ENCODE assay signal across 20 cellular contexts in the genomic region with DNA sequence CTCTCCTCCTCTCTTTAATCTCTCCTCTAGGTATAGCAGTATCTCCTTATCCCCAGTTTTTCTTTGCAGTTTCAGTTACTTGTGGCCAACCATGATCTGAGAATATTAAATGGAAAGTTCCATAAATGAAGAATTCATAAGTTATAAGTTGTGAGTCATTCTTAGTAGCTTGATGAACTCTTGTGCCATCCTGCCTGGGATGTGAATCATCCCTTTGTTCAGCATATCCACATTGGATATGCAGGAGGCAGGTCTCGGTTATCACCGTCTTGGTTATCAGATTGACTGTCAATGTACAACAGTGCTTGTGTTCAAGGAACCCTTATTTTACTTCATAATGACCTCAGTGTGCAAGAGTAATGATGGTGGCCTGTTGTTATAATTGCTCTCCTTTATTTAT.
DNase-seq lines count a peak whose midpoint lies in the region; ATAC-seq, FAIRE-seq and TF ChIP-seq lines count a peak whose summit lies in the region.
"Had no signal": no experiment of that assay in that cellular context is flagged by ENCODE, and none has a peak within 500 bp of the region (broad histone marks: within the 10 kb centered on the region; RNA-seq: fewer than 3 reads in every experiment).

No MANE protein-coding gene starts in this region.

- H3K27ac ChIP-seq in smooth muscle cell (ENCODE audit: low read depth) = no peak overlapping the region
- H3K27ac ChIP-seq: KMS-11, thyroid gland had no signal

- no peaks in the 10 kb centered on the region for H3K79me2 ChIP-seq in smooth muscle cell (ENCODE audit: low read depth)

- H3K9me3 ChIP-seq in smooth muscle cell (replicated peaks; ENCODE audit: low read depth) = no peaks in the 10 kb centered on the region
- H3K9me3 ChIP-seq: HAP-1, thyroid gland had no signal

- no peaks in the 10 kb centered on the region for H3K27me3 Mint-ChIP-seq in progenitor cell of endocrine pancreas
- no peaks in the 10 kb centered on the region for H3K27me3 Mint-ChIP-seq in activated T-cell treated with anti-CD3 and anti-CD28 coated beads, Interleukin-2, amount 50 U/mL, for 24 hours
- H3K27me3 Mint-ChIP-seq in activated CD4-positive, alpha-beta memory T cell treated with anti-CD3 and anti-CD28 coated beads, Interleukin-2, amount 10 ng/mL, durations not matched to agents 7 days and 5 days = no peaks in the 10 kb centered on the region

- H3K9me3 Mint-ChIP-seq in progenitor cell of endocrine pancreas (ENCODE audit: low read depth) = peaks cover 11% of the 10 kb centered on the region
- peaks cover 13% of the 10 kb centered on the region for H3K9me3 Mint-ChIP-seq in activated T-cell treated with anti-CD3 and anti-CD28 coated beads, Interleukin-2, amount 50 U/mL, for 24 hours
- H3K9me3 Mint-ChIP-seq in activated CD4-positive, alpha-beta memory T cell treated with anti-CD3 and anti-CD28 coated beads, Interleukin-2, amount 10 ng/mL, durations not matched to agents 7 days and 5 days = no peaks in the 10 kb centered on the region
- H3K9me3 Mint-ChIP-seq: nephron progenitor cell had no signal

- peak; percentile 74 for ATAC-seq in esophagus mucosa
- ATAC-seq: right cardiac atrium had no signal

- H3K27me3 ChIP-seq in smooth muscle cell (ENCODE audit: low read depth) = no peaks in the 10 kb centered on the region
- H3K27me3 ChIP-seq: thyroid gland had no signal

- TF ChIP-seq CTCF in progenitor cell of endocrine pancreas (IDR thresholded peaks at IDR 0.05; ENCODE audit: unreplicated experiment) (no peak), smooth muscle cell (IDR thresholded peaks at IDR 0.05; ENCODE audit: borderline replicate concordance, insufficient read depth, poor library complexity, severe bottlenecking) (no peak)

- H3K36me3 ChIP-seq in smooth muscle cell (ENCODE audit: low read depth) = no peaks in the 10 kb centered on the region
- H3K36me3 ChIP-seq: HAP-1, thyroid gland had no signal

- H4K20me1 ChIP-seq in smooth muscle cell (ENCODE audit: low read depth) = no peaks in the 10 kb centered on the region

- no peak overlapping the region for H3K4me2 ChIP-seq in smooth muscle cell
- H3K4me2 ChIP-seq: KMS-11 had no signal

- peak; percentile 46 for DNase-seq in EL
- peak; percentile 12 for DNase-seq in RCC 7860 (ENCODE audit: low spot score)
- no peak for DNase-seq in progenitor cell of endocrine pancreas (ENCODE audit: low spot score, unreplicated experiment)
- DNase-seq in activated T-cell treated with anti-CD3 and anti-CD28 coated beads, Interleukin-2, amount 50 U/mL, for 24 hours = no peak
- no peak for DNase-seq in activated CD4-positive, alpha-beta memory T cell treated with anti-CD3 and anti-CD28 coated beads, Interleukin-2, amount 10 ng/mL, durations not matched to agents 7 days and 5 days
- no peak for DNase-seq in stimulated activated naive CD4-positive, alpha-beta T cell treated with Interleukin-2 at 50 U/mL for 16 hours (lab: John Stamatoyannopoulos, UW)
- DNase-seq in smooth muscle cell (lab: John Stamatoyannopoulos, UW; ENCODE audit: unreplicated experiment) = no peak
- DNase-seq: activated CD4-positive, alpha-beta T cell treated with anti-CD3 and anti-CD28 coated beads, Interleukin-2, amount 50 U/mL, for 48 hours; erythroblast; NCI-H1436; NCI-H446; nephron progenitor cell; right cardiac atrium; stimulated activated CD4-positive, alpha-beta T cell treated with anti-CD3 and anti-CD28 coated beads, Interleukin-2, amount 100 ng/mL, for 48 hours; stimulated activated CD8-positive, alpha-beta memory T cell treated with anti-CD3 and anti-CD28 coated beads, Interleukin-4, amount 100 ng/mL, for 48 hours; thyroid gland had no signal

- H3K4me1 ChIP-seq in smooth muscle cell (ENCODE audit: low read depth) = no peaks in the 10 kb centered on the region
- H3K4me1 ChIP-seq: HAP-1 had no signal

- no peak overlapping the region for H3K4me3 Mint-ChIP-seq in progenitor cell of endocrine pancreas (ENCODE audit: low read depth)
- no peak overlapping the region for H3K4me3 Mint-ChIP-seq in activated T-cell treated with anti-CD3 and anti-CD28 coated beads, Interleukin-2, amount 50 U/mL, for 24 hours
- H3K4me3 Mint-ChIP-seq in activated CD4-positive, alpha-beta memory T cell treated with anti-CD3 and anti-CD28 coated beads, Interleukin-2, amount 10 ng/mL, durations not matched to agents 7 days and 5 days = no peak overlapping the region
- H3K4me3 Mint-ChIP-seq: nephron progenitor cell had no signal

- H3K4me1 Mint-ChIP-seq in progenitor cell of endocrine pancreas (ENCODE audit: low read depth) = peaks cover 1% of the 10 kb centered on the region
- H3K4me1 Mint-ChIP-seq in activated T-cell treated with anti-CD3 and anti-CD28 coated beads, Interleukin-2, amount 50 U/mL, for 24 hours (ENCODE audit: low read depth) = no peaks in the 10 kb centered on the region
- no peaks in the 10 kb centered on the region for H3K4me1 Mint-ChIP-seq in activated CD4-positive, alpha-beta memory T cell treated with anti-CD3 and anti-CD28 coated beads, Interleukin-2, amount 10 ng/mL, durations not matched to agents 7 days and 5 days
- H3K4me1 Mint-ChIP-seq: nephron progenitor cell had no signal

- peak overlapping the region; percentile 5 for H3K27ac Mint-ChIP-seq in progenitor cell of endocrine pancreas
- no peak overlapping the region for H3K27ac Mint-ChIP-seq in activated T-cell treated with anti-CD3 and anti-CD28 coated beads, Interleukin-2, amount 50 U/mL, for 24 hours
- no peak overlapping the region for H3K27ac Mint-ChIP-seq in activated CD4-positive, alpha-beta memory T cell treated with anti-CD3 and anti-CD28 coated beads, Interleukin-2, amount 10 ng/mL, durations not matched to agents 7 days and 5 days
- H3K27ac Mint-ChIP-seq: nephron progenitor cell had no signal

- 82% methylated on average over 2 of the region's 2 CpGs for WGBS in smooth muscle cell (ENCODE audit: low lambda C conversion rate)

- no peak overlapping the region for H2AFZ ChIP-seq in smooth muscle cell (ENCODE audit: low read depth)

- no peak overlapping the region for H3K9ac ChIP-seq in smooth muscle cell (ENCODE audit: low read depth)
- H3K9ac ChIP-seq: KMS-11 had no signal

- peaks cover 3% of the 10 kb centered on the region for H3K36me3 Mint-ChIP-seq in progenitor cell of endocrine pancreas (ENCODE audit: insufficient read depth)
- peaks cover 2% of the 10 kb centered on the region for H3K36me3 Mint-ChIP-seq in activated T-cell treated with anti-CD3 and anti-CD28 coated beads, Interleukin-2, amount 50 U/mL, for 24 hours (ENCODE audit: low read depth)
- H3K36me3 Mint-ChIP-seq in activated CD4-positive, alpha-beta memory T cell treated with anti-CD3 and anti-CD28 coated beads, Interleukin-2, amount 10 ng/mL, durations not matched to agents 7 days and 5 days (ENCODE audit: low read depth) = no peaks in the 10 kb centered on the region

- H3K4me3 ChIP-seq in smooth muscle cell = no peak overlapping the region
- H3K4me3 ChIP-seq: HAP-1, lung, thyroid gland had no signal

- no peak for FAIRE-seq in RCC 7860 (lab: Jason Lieb, UNC)

- H3F3A ChIP-seq in smooth muscle cell (ENCODE audit: low read depth) = no peaks in the 10 kb centered on the region

- POLR2A ChIA-PET in activated CD4-positive, alpha-beta memory T cell treated with anti-CD3 and anti-CD28 coated beads, Interleukin-2, amount 10 ng/mL, durations not matched to agents 7 days and 5 days (lab: Charles Lee) = no interaction called here

- CTCF ChIA-PET in activated CD4-positive, alpha-beta memory T cell treated with anti-CD3 and anti-CD28 coated beads, Interleukin-2, amount 10 ng/mL, durations not matched to agents 7 days and 5 days (lab: Charles Lee) = no interaction called here

Comparison
In these comparisons a context has a peak if more than half of its experiments do, and no peak if none do; other contexts are left out.
1. DNase-seq: peak in EL (single experiment) and RCC 7860 (single experiment); none in progenitor cell of endocrine pancreas (single experiment), activated T-cell treated with anti-CD3 and anti-CD28 coated beads, Interleukin-2, amount 50 U/mL, for 24 hours (single experiment), activated CD4-positive, alpha-beta memory T cell treated with anti-CD3 and anti-CD28 coated beads, Interleukin-2, amount 10 ng/mL, durations not matched to agents 7 days and 5 days (single experiment), stimulated activated naive CD4-positive, alpha-beta T cell treated with Interleukin-2 at 50 U/mL for 16 hours (single experiment) and smooth muscle cell (single experiment).